1 cellular context compared by ENCODE assay signal in the genomic region with DNA sequence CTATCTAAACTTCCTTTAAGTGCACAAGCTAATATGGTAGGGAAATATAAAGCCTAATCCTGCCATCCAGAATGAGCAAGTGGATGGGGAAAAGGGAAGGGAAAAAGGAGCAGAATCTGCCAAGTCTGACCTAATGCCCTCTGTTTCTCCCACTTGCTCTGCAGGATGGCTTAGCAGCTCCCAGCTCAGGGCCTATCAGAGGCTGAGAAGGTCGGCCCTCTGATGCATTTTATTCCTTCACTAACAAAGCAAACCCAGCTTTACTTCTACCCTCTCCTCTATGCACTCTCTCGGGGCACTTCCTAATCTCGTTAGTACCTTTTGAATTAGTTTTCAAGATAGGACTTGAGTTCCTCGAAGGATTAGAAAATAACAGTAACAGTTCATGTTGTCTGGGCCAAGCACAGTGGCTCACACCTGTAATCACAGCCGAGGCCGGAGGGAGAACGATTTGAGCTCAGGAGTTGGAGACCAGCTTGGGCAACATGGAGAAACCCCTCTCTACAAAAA.
TF ChIP-seq lines count a peak whose summit lies in the region.

No MANE protein-coding gene starts in this region.

TF ChIP-seq in GM23338, 12 proteins besides CTCF, POLR2A, EP300 and RAD21 (continued from another document):
- TF ChIP-seq STAT1 (IDR thresholded peaks at IDR 0.05; ENCODE audit: unreplicated experiment), result no peak
TF ChIP-seq in GM23338: peak in this region for 0.
